In genomic region chr11:126172596-126173038, GRCh38 we compare ENCODE assay signal across 1 cellular context.
TF ChIP-seq lines count a peak whose summit lies in the region.

No MANE protein-coding gene starts in this region.

TF ChIP-seq in K562, 482 proteins besides CTCF, POLR2A, EP300 and RAD21:
- peak; percentile 69 for TF ChIP-seq GABPA (tag; conservative IDR thresholded peaks at IDR 0.05; ENCODE audit: low read depth)
- no peak for TF ChIP-seq NR2C1 (IDR thresholded peaks at IDR 0.05)
- 0 out of 2 replicates have a peak, but pooled peaks have one; percentile 43 for TF ChIP-seq NR2C1 (tag; IDR thresholded peaks at IDR 0.05)
- TF ChIP-seq ZFP91 (CRISPR knock-in tag; IDR thresholded peaks at IDR 0.05) = no peak
- no peak for TF ChIP-seq NR2C2 (CRISPR knock-in tag; IDR thresholded peaks at IDR 0.05)
- peak; percentile 89 for TF ChIP-seq NR2C2 (tag; IDR thresholded peaks at IDR 0.05)
TF ChIP-seq in K562: peak in this region for 3.
